11 cellular contexts compared by ENCODE assay signal in the genomic region with DNA sequence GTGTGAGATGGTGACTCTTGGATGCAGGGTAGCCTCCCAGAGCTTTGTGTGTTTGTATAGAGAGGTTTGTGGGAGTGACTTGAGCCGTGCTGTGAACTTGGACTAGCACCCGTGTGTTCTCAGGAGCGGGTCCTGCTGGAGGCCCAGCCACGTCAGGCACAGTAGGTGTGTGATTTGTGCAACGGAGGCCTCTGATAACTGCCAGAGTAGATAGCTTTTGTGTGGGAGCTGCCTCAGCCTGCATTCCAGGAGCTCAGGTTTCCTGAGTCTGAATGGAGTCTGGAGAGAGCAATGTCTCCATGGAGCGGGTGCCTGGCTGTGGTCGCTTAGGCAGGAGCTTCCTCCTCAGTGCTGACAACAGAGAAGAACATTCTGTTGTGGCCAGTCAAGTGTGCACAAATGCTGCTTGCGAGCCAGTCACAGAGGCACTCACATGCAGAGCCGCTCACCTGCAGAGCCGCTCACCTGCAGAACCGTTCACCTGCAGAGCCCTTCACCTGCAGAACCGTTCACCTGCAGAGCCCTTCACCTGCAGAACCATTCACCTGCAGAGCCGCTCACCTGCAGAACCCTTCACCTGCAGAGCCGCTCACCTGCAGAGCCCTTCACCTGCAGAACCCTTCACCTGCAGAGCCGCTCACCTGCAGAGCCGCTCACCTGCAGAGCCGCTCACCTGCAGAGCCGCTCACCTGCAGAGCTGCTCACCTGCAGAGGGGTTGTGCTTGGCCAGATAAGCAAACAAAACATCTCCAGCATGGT. TPM values are rescaled to one million over a fixed set of nuclear protein-coding genes. Genes with fewer than 3 reads are reported as not detected.
DNase-seq lines count a peak whose midpoint lies in the region; ATAC-seq and TF ChIP-seq lines count a peak whose summit lies in the region.
"Had no signal": no experiment of that assay in that cellular context is flagged by ENCODE, and none has a peak within 500 bp of the region (broad histone marks: within the 10 kb centered on the region; RNA-seq: fewer than 3 reads in every experiment).

No MANE protein-coding gene starts in this region.

- H3K4me1 Mint-ChIP-seq in H9 (peaks cover 22 to 25% of the 10 kb centered on the region in 2 experiments), glutamatergic neuron (ENCODE audit: low read depth, unreplicated experiment) (peaks cover 36% of the 10 kb centered on the region)

- H3K9ac ChIP-seq in H9 (ENCODE audit: extremely low read depth, insufficient read length, low read length), result no peak overlapping the region
- H3K9ac ChIP-seq in parathyroid adenoma, result no peak overlapping the region

- H3K36me3 Mint-ChIP-seq in H9 (ENCODE audit: insufficient read depth in 1 of 3, low read depth in 3 of 3), result peaks cover 19 to 37% (median 25%) of the 10 kb centered on the region in 3 experiments; a peak in 6 of 7 replicates
- peaks cover 3% of the 10 kb centered on the region for H3K36me3 Mint-ChIP-seq in glutamatergic neuron (ENCODE audit: unreplicated experiment)

- peaks cover 4% of the 10 kb centered on the region; the same call in 1 of the 2 replicates for H3K4me1 ChIP-seq in H9 (ENCODE audit: insufficient read depth, low read length)
- peaks cover 6% of the 10 kb centered on the region for H3K4me1 ChIP-seq in parathyroid adenoma
- peaks cover 7% of the 10 kb centered on the region for H3K4me1 ChIP-seq in testis

- H3K27me3 Mint-ChIP-seq in H9 (ENCODE audit: low read depth) (peaks cover 1% of the 10 kb centered on the region; the same call in 1 of the 2 replicates), glutamatergic neuron (ENCODE audit: unreplicated experiment) (peaks cover 2% of the 10 kb centered on the region)

- no peak overlapping the region for H2BK5ac ChIP-seq in H9 (ENCODE audit: insufficient read length, low read length)

- H2AK5ac ChIP-seq in H9 (ENCODE audit: insufficient read length, low read length), result no peak overlapping the region

- H3K79me2 ChIP-seq in H9 (ENCODE audit: insufficient read depth, low read length) (peaks cover 6% of the 10 kb centered on the region; the same call in 1 of the 2 replicates), parathyroid adenoma (peaks cover 3% of the 10 kb centered on the region)

- H3K4me2 ChIP-seq in H9 (ENCODE audit: insufficient read depth, insufficient read length, low read length) (no peak overlapping the region), parathyroid adenoma (ENCODE audit: low read length) (no peak overlapping the region)

- H3K27ac Mint-ChIP-seq in H9 (peak overlapping the region; percentile 73 to 99 (median 88)), glutamatergic neuron (ENCODE audit: unreplicated experiment) (peak overlapping the region; percentile 16)

- ATAC-seq in GM18861 (IDR thresholded peaks at IDR 0.05; ENCODE audit: unreplicated experiment), result no peak

- intact Hi-C loops in testis (cut with DNase I; ENCODE audit: low total_unique reads), result no loop called here

- no peak overlapping the region for H3T11ph ChIP-seq in H9 (ENCODE audit: low read length)

- H4K8ac ChIP-seq in H9 (replicated peaks; ENCODE audit: insufficient read length, low read depth, low read length), result no peak overlapping the region

- H3K9me3 ChIP-seq in H9 (ENCODE audit: control insufficient read depth, low read depth, low read length) (no peaks in the 10 kb centered on the region), parathyroid adenoma (ENCODE audit: control insufficient read depth, low read length) (no peaks in the 10 kb centered on the region), testis (no peaks in the 10 kb centered on the region)

- no peak overlapping the region for H3K56ac ChIP-seq in H9 (ENCODE audit: insufficient read length, low read depth, low read length)

- no peak overlapping the region for H2BK20ac ChIP-seq in H9 (ENCODE audit: low read depth, low read length, poor library complexity, severe bottlenecking)

- H3K27me3 ChIP-seq in H9 (ENCODE audit: insufficient read depth, low read length) (no peaks in the 10 kb centered on the region), parathyroid adenoma (ENCODE audit: control insufficient read depth, insufficient read depth, low read length) (no peaks in the 10 kb centered on the region), testis (no peaks in the 10 kb centered on the region)

- H2BK12ac ChIP-seq in H9 (ENCODE audit: insufficient read length, low read depth, low read length), result no peak overlapping the region

- H4K91ac ChIP-seq in H9 (ENCODE audit: insufficient read length, low read depth, low read length), result no peak overlapping the region

- H3K4me3 Mint-ChIP-seq in H9 (peak overlapping the region in 1 of 2 experiments; percentile 34; a peak in 1 of 5 replicates), glutamatergic neuron (ENCODE audit: unreplicated experiment) (no peak overlapping the region)

- peak overlapping the region; percentile 13 for H3K27ac ChIP-seq in H9 (ENCODE audit: insufficient read length, low read depth, low read length)
- H3K27ac ChIP-seq in parathyroid adenoma, result peak overlapping the region; percentile 37
- H3K27ac ChIP-seq in testis, result no peak overlapping the region

- TF ChIP-seq CTCF in H9 (conservative IDR thresholded peaks at IDR 0.05), result no peak
- TF ChIP-seq CTCF in glutamatergic neuron (IDR thresholded peaks at IDR 0.05; ENCODE audit: partially characterized antibody, unreplicated experiment), result no peak
- TF ChIP-seq CTCF in parathyroid adenoma (IDR thresholded peaks at IDR 0.05), result no peak
- no peak for TF ChIP-seq CTCF in testis (IDR thresholded peaks at IDR 0.05)

- no peak overlapping the region for H3K4me3 ChIP-seq in parathyroid adenoma (ENCODE audit: low read depth, low read length)
- no peak overlapping the region for H3K4me3 ChIP-seq in testis

- peak overlapping the region; percentile 3 for H2BK120ac ChIP-seq in H9 (ENCODE audit: low read depth, low read length, poor library complexity, severe bottlenecking)

- no peaks in the 10 kb centered on the region for H3K79me1 ChIP-seq in H9 (ENCODE audit: insufficient read depth, low read depth, low read length, poor library complexity, severe bottlenecking)

- no peaks in the 10 kb centered on the region for H4K20me1 ChIP-seq in H9 (ENCODE audit: control insufficient read depth, insufficient read depth, insufficient read length)

- no peak overlapping the region for H2AFZ ChIP-seq in H9 (ENCODE audit: low read length)
- no peak overlapping the region for H2AFZ ChIP-seq in parathyroid adenoma

- no peaks in the 10 kb centered on the region for H3K23me2 ChIP-seq in H9 (ENCODE audit: insufficient read length, low read depth, low read length, poor library complexity, severe bottlenecking)

- H3K9me3 Mint-ChIP-seq in H9 (peaks cover 2 to 3% of the 10 kb centered on the region in 2 experiments; a peak in 2 of 5 replicates), glutamatergic neuron (ENCODE audit: unreplicated experiment) (peaks cover 16% of the 10 kb centered on the region)

- WGBS in H9 (ENCODE audit: extremely low coverage, insufficient read length, low lambda C conversion rate), result no CpG with 5 or more reads among the region's 18 CpGs
- 68 to 74% methylated on average over 11 to 18 of the region's 18 CpGs for WGBS in testis, 2 donors

- no peak overlapping the region for H3K23ac ChIP-seq in H9 (ENCODE audit: insufficient read length, low read depth, low read length)

- peak overlapping the region; percentile 55 for H3K18ac ChIP-seq in H9 (ENCODE audit: insufficient read length, low read depth, low read length)

- no peak overlapping the region for H3K14ac ChIP-seq in H9 (ENCODE audit: insufficient read depth, low read length)

- no peak overlapping the region for H4K5ac ChIP-seq in H9 (ENCODE audit: insufficient read length, low read depth, low read length)

- DNase-seq in H9 (peak; percentile 61), NCI-H226 (peak; percentile 97), glutamatergic neuron (no peak), testis (no peak), HCEC 1CT (no peak)
- DNase-seq in activated CD4-positive, alpha-beta T cell treated with anti-CD3 and anti-CD28 coated beads, Interleukin-2, amount 50 U/mL, for 4 hours, result no peak
- DNase-seq: midbrain, T-helper 1 cell had no signal

- H3K36me3 ChIP-seq in parathyroid adenoma (ENCODE audit: control insufficient read depth, insufficient read depth, low read length), result no peaks in the 10 kb centered on the region
- H3K36me3 ChIP-seq in testis (ENCODE audit: low read depth, missing control alignments), result no peaks in the 10 kb centered on the region

- no peak overlapping the region for H3K4ac ChIP-seq in H9 (ENCODE audit: low read depth, low read length)

- TF ChIP-seq POLR2A in testis (IDR thresholded peaks at IDR 0.05), result no peak

- H2BK15ac ChIP-seq in H9 (ENCODE audit: low read depth, low read length), result no peak overlapping the region

RNA-seq across cellular contexts. Expression of a gene that starts 32.6 kb away (rescaled TPM):
- total RNA-seq in H9 (2021), result 109 and 111 TPM in 2 replicates
- total RNA-seq in glutamatergic neuron (ENCODE audit: unreplicated experiment), result 62.0 TPM
- total RNA-seq in testis, result 10 to 100 TPM; 72.4 to 73.1 TPM
- 135 TPM for polyA plus RNA-seq in testis (ENCODE audit: insufficient read depth, low read depth, low replicate concordance)

RNA-seq across cellular contexts. Expression of a gene that starts 40.8 kb away (rescaled TPM):
- total RNA-seq in H9 (2021) (not detected in 2 replicates), glutamatergic neuron (ENCODE audit: unreplicated experiment) (not detected), testis (not detected)
- not detected for polyA plus RNA-seq in testis (ENCODE audit: insufficient read depth, low read depth, low replicate concordance)
- total RNA-seq: epithelial cell of proximal tubule had no signal

RNA-seq across cellular contexts. Expression of a gene that starts 49.8 kb away (rescaled TPM):
- total RNA-seq in H9 (2021) (0.31 and 0.83 TPM in 2 replicates), glutamatergic neuron (ENCODE audit: unreplicated experiment) (1.2 TPM), testis (1 to 10 TPM in 1 of 2 donors, under 1 TPM in 1; 0.87 to 2.1 TPM)
- polyA plus RNA-seq in testis (ENCODE audit: insufficient read depth, low read depth, low replicate concordance), result 0.55 TPM

Comparison
In these comparisons a context has a peak if more than half of its experiments do, and no peak if none do; other contexts are left out.
1. DNase-seq: peak in H9 (single experiment) and NCI-H226 (single experiment); none in glutamatergic neuron (single experiment), testis (single experiment), HCEC 1CT (single experiment) and activated CD4-positive, alpha-beta T cell treated with anti-CD3 and anti-CD28 coated beads, Interleukin-2, amount 50 U/mL, for 4 hours (0 of 2).
2. H3K27ac ChIP-seq: peak in H9 (single experiment) and parathyroid adenoma (single experiment); none in testis (0 of 2).